ENCODE assay signal across 8 cellular contexts in the genomic region with DNA sequence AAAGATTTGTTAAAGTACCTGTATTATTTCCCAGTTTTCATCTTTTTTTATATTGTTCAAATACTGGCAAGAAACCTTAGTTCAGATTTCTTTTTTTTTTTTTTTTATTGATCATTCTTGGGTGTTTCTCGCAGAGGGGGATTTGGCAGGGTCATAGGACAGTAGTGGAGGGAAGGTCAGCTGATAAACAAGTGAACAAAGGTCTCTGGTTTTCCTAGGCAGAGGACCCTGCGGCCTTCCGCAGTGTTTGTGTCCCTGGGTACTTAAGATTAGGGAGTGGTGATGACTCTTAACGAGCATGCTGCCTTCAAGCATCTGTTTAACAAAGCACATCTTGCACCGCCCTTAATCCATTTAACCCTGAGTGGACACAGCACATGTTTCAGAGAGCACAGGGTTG. TPM values are rescaled to one million over a fixed set of nuclear protein-coding genes. Genes with fewer than 3 reads are reported as not detected.
A peak's percentile ranks its signal among the peaks of the same experiment; 100 is the strongest.
DNase-seq lines count a peak whose midpoint lies in the region; ATAC-seq and TF ChIP-seq lines count a peak whose summit lies in the region.
"Not testable (repeated sequence)": the region's sequence is repeated elsewhere in the genome, so short reads cannot be mapped to it uniquely, and the experiment has no call there.

No MANE protein-coding gene starts in this region.

- intact Hi-C loops in psoas muscle (cut with DNase I): not testable (repeated sequence)

- CTCF ChIA-PET in activated CD4-positive, alpha-beta memory T cell treated with anti-CD3 and anti-CD28 coated beads, Interleukin-2, amount 10 ng/mL, durations not matched to agents 7 days and 5 days (lab: Charles Lee): interaction anchor here (0.9 to 2.7 kb wide), 4 partner anchors 13 to 327 kb away, joined by 3 to 41 read pairs (median 10); no protein-coding TSS in a partner anchor

- not testable (repeated sequence) for H3K14ac ChIP-seq in mesenchymal stem cell (ENCODE audit: low read length in 2 of 2)

- not testable (repeated sequence) for H3K27me3 ChIP-seq in DND-41 (ENCODE audit: insufficient read depth, low read length, poor library complexity); foreskin keratinocyte; mesenchymal stem cell (ENCODE audit: control insufficient read depth in 1 of 2, insufficient read depth in 1 of 2, low read length in 2 of 2); psoas muscle (ENCODE audit: insufficient read depth in 3 of 3, low read length in 2 of 3)

- not testable (repeated sequence) for H3K9me3 Mint-ChIP-seq in activated CD4-positive, alpha-beta memory T cell treated with anti-CD3 and anti-CD28 coated beads, Interleukin-2, amount 10 ng/mL, durations not matched to agents 7 days and 5 days

- H4K20me1 ChIP-seq in DND-41 (ENCODE audit: insufficient read depth, low read length): not testable (repeated sequence)

- H3K27ac Mint-ChIP-seq in activated CD4-positive, alpha-beta memory T cell treated with anti-CD3 and anti-CD28 coated beads, Interleukin-2, amount 10 ng/mL, durations not matched to agents 7 days and 5 days: peak overlapping the region; percentile 61

- H3K27me3 Mint-ChIP-seq in activated CD4-positive, alpha-beta memory T cell treated with anti-CD3 and anti-CD28 coated beads, Interleukin-2, amount 10 ng/mL, durations not matched to agents 7 days and 5 days: not testable (repeated sequence)

- peak overlapping the region; percentile 85 for H3K9ac ChIP-seq in DND-41 (ENCODE audit: low read depth, low read length)
- peak overlapping the region; percentile 95 for H3K9ac ChIP-seq in mesenchymal stem cell (ENCODE audit: low read length)

- H3K4me1 ChIP-seq in DND-41 (ENCODE audit: insufficient read depth, low read length): peaks cover 25% of the 10 kb centered on the region
- H3K4me1 ChIP-seq in foreskin keratinocyte; mesenchymal stem cell (ENCODE audit: control insufficient read depth, insufficient read depth, low read depth, low read length); psoas muscle; urinary bladder (ENCODE audit: insufficient read depth): not testable (repeated sequence)

- POLR2A ChIA-PET in activated CD4-positive, alpha-beta memory T cell treated with anti-CD3 and anti-CD28 coated beads, Interleukin-2, amount 10 ng/mL, durations not matched to agents 7 days and 5 days (lab: Charles Lee): interaction anchor here (1.7 to 2.5 kb wide), 4 partner anchors 11 to 123 kb away, joined by 5 to 39 read pairs (median 8); a partner anchor contains a TSS

- H3K4me3 Mint-ChIP-seq in activated CD4-positive, alpha-beta memory T cell treated with anti-CD3 and anti-CD28 coated beads, Interleukin-2, amount 10 ng/mL, durations not matched to agents 7 days and 5 days: peak overlapping the region; percentile 80

- H4K8ac ChIP-seq in mesenchymal stem cell (ENCODE audit: low read length): not testable (repeated sequence)

- ATAC-seq in DND-41 (ENCODE audit: insufficient read depth, low read depth); foreskin keratinocyte: not testable (repeated sequence)
- peak in 2 of 4 donors; percentile 7 to 50 for ATAC-seq in psoas muscle

- H3K79me2 ChIP-seq in DND-41 (ENCODE audit: insufficient read depth, low read length): not testable (repeated sequence)

- H3K36me3 ChIP-seq in DND-41 (ENCODE audit: insufficient read depth, low read length); psoas muscle (ENCODE audit: insufficient read depth in 1 of 2, low read depth in 1 of 2); urinary bladder (ENCODE audit: insufficient read depth): not testable (repeated sequence)
- peaks cover 0 to 13% of the 10 kb centered on the region in 2 experiments for H3K36me3 ChIP-seq in mesenchymal stem cell (ENCODE audit: control insufficient read depth in 1 of 2, insufficient read depth in 2 of 2, low read depth in 1 of 2, low read length in 2 of 2)

- H3K36me3 Mint-ChIP-seq in activated CD4-positive, alpha-beta memory T cell treated with anti-CD3 and anti-CD28 coated beads, Interleukin-2, amount 10 ng/mL, durations not matched to agents 7 days and 5 days (ENCODE audit: low read depth): not testable (repeated sequence)

- H3K27ac ChIP-seq in DND-41 (ENCODE audit: low read length): peak overlapping the region; percentile 84
- peak overlapping the region; percentile 94 for H3K27ac ChIP-seq in foreskin keratinocyte
- H3K27ac ChIP-seq in mesenchymal stem cell (ENCODE audit: low read length, poor library complexity, severe bottlenecking): peak overlapping the region; percentile 87
- H3K27ac ChIP-seq in psoas muscle: peak overlapping the region; percentile 93
- not testable (repeated sequence) for H3K27ac ChIP-seq in urinary bladder (ENCODE audit: low read depth)

- not testable (repeated sequence) for TF ChIP-seq CTCF in DND-41 (IDR thresholded peaks at IDR 0.05; ENCODE audit: borderline replicate concordance, extremely low read depth, low read length, poor library complexity, severe bottlenecking); cardiac fibroblast (IDR thresholded peaks at IDR 0.05; ENCODE audit: low read depth, low read length); foreskin keratinocyte (conservative IDR thresholded peaks at IDR 0.05); psoas muscle (IDR thresholded peaks at IDR 0.05)

- H4K91ac ChIP-seq in mesenchymal stem cell (ENCODE audit: low read length): not testable (repeated sequence)

- H2AFZ ChIP-seq in DND-41 (ENCODE audit: low read depth, low read length): peak overlapping the region; percentile 90
- H2AFZ ChIP-seq in mesenchymal stem cell (ENCODE audit: low read depth, low read length): not testable (repeated sequence)

- not testable (repeated sequence) for H2BK15ac ChIP-seq in mesenchymal stem cell (ENCODE audit: low read depth, poor library complexity, severe bottlenecking)

- H3K4ac ChIP-seq in mesenchymal stem cell (ENCODE audit: low read depth in 1 of 2, low read length in 2 of 2): not testable (repeated sequence)

- H2BK12ac ChIP-seq in mesenchymal stem cell (ENCODE audit: low read length in 2 of 2): not testable (repeated sequence)

- not testable (repeated sequence) for H3K9me3 ChIP-seq in DND-41 (ENCODE audit: insufficient read depth, low read length, severe bottlenecking); mesenchymal stem cell (ENCODE audit: control insufficient read depth, low read length); psoas muscle

- H2BK5ac ChIP-seq in mesenchymal stem cell (ENCODE audit: low read depth, low read length, poor library complexity, severe bottlenecking): not testable (repeated sequence)

- not testable (repeated sequence) for DNase-seq in DND-41; activated CD4-positive, alpha-beta memory T cell treated with anti-CD3 and anti-CD28 coated beads, Interleukin-2, amount 10 ng/mL, durations not matched to agents 7 days and 5 days; cardiac fibroblast (ENCODE audit: low read depth in 2 of 2); foreskin keratinocyte; mesenchymal stem cell; psoas muscle
- DNase-seq in NCI-H1105 treated with DMSO at 0.1 percent for 48 hours (lab: John Stamatoyannopoulos, UW): peak; percentile 29

- not testable (repeated sequence) for H2AK5ac ChIP-seq in mesenchymal stem cell (ENCODE audit: low read length, severe bottlenecking)

- not testable (repeated sequence) for H3K18ac ChIP-seq in mesenchymal stem cell (ENCODE audit: low read depth in 1 of 2, low read length in 2 of 2)

- H3K4me2 ChIP-seq in DND-41 (ENCODE audit: insufficient read depth, low read length) (peak overlapping the region; percentile 73), mesenchymal stem cell (ENCODE audit: low read length, poor library complexity, severe bottlenecking) (peak overlapping the region; percentile 73)

- H2BK120ac ChIP-seq in mesenchymal stem cell (ENCODE audit: low read depth, low read length): not testable (repeated sequence)

- H3K4me3 ChIP-seq in DND-41 (ENCODE audit: low read depth in 1 of 2, low read length in 2 of 2) (peak overlapping the region; percentile 59 to 80), cardiac fibroblast (replicated peaks in 1 of 2; ENCODE audit: low read depth in 2 of 2, low read length in 2 of 2) (peak overlapping the region; percentile 65 to 80), mesenchymal stem cell (ENCODE audit: insufficient read depth in 1 of 2, low read depth in 1 of 2, low read length in 2 of 2) (peak overlapping the region in 1 of 2 experiments; percentile 82), psoas muscle (peak overlapping the region; percentile 93), urinary bladder (ENCODE audit: low read depth, low read length) (peak overlapping the region; percentile 75)

- H3K4me1 Mint-ChIP-seq in activated CD4-positive, alpha-beta memory T cell treated with anti-CD3 and anti-CD28 coated beads, Interleukin-2, amount 10 ng/mL, durations not matched to agents 7 days and 5 days: peaks cover 20% of the 10 kb centered on the region

- no CpG with 5 or more reads among the region's 5 CpGs for WGBS in mesenchymal stem cell
- WGBS in psoas muscle, 3 donors: 18 to 21% (median 20%) methylated on average over 3 of the region's 5 CpGs
- 19% methylated on average over 3 of the region's 5 CpGs for WGBS in urinary bladder

- H3K23ac ChIP-seq in mesenchymal stem cell (ENCODE audit: low read length in 2 of 2): not testable (repeated sequence)

- H3K79me1 ChIP-seq in mesenchymal stem cell (replicated peaks; ENCODE audit: low read length, poor library complexity, severe bottlenecking): peaks cover 11% of the 10 kb centered on the region

RNA-seq across cellular contexts. Expression of a gene that starts 0.8 kb away (rescaled TPM):
- total RNA-seq in activated CD4-positive, alpha-beta memory T cell treated with anti-CD3 and anti-CD28 coated beads, Interleukin-2, amount 10 ng/mL, durations not matched to agents 7 days and 5 days: 10 to 100 TPM; 21.3 to 24.4 TPM
- total RNA-seq in foreskin keratinocyte (38.2 and 38.3 TPM in 2 replicates), psoas muscle (10 to 100 TPM; 18.6 to 31.5 (median 19.7) TPM), urinary bladder (36.5 TPM)
- polyA plus RNA-seq in foreskin keratinocyte (26.7 and 30.9 TPM in 2 replicates), psoas muscle (10 to 100 TPM; 14.3 to 25.0 (median 20.3) TPM), urinary bladder (28.1 TPM)
- 13.8 TPM for polyA plus RNA-seq in mesenchymal stem cell (2013, experiment 1 of 2)
- 14.0 TPM for polyA plus RNA-seq in mesenchymal stem cell (2013, experiment 2 of 2)

RNA-seq across cellular contexts. Expression of a gene that starts 29.7 kb away (rescaled TPM):
- 10 to 100 TPM; 75.5 to 79.8 TPM for total RNA-seq in activated CD4-positive, alpha-beta memory T cell treated with anti-CD3 and anti-CD28 coated beads, Interleukin-2, amount 10 ng/mL, durations not matched to agents 7 days and 5 days
- total RNA-seq in foreskin keratinocyte: 177 and 178 TPM in 2 replicates
- polyA plus RNA-seq in foreskin keratinocyte: 164 and 177 TPM in 2 replicates
- polyA plus RNA-seq in mesenchymal stem cell (2013, experiment 1 of 2): 205 TPM
- 207 TPM for polyA plus RNA-seq in mesenchymal stem cell (2013, experiment 2 of 2)
- 100 to 1,000 TPM in 3 of 4 donors, 10 to 100 TPM in 1; 94.3 to 154 (median 151) TPM for total RNA-seq in psoas muscle
- 100 to 1,000 TPM; 117 to 224 (median 205) TPM for polyA plus RNA-seq in psoas muscle
- total RNA-seq in urinary bladder: 62.3 TPM
- polyA plus RNA-seq in urinary bladder: 80.7 TPM
